In genomic region chr6:31864818-31865204, GRCh38 we compare ENCODE assay signal across 30 cellular contexts. TPM values are rescaled to one million over a fixed set of nuclear protein-coding genes. Genes with fewer than 3 reads are reported as not detected.
DNase-seq lines count a peak whose midpoint lies in the region; ATAC-seq, FAIRE-seq and TF ChIP-seq lines count a peak whose summit lies in the region.
"Had no signal": no experiment of that assay in that cellular context is flagged by ENCODE, and none has a peak within 500 bp of the region (broad histone marks: within the 10 kb centered on the region; RNA-seq: fewer than 3 reads in every experiment).

No MANE protein-coding gene starts in this region.

- H3K4ac ChIP-seq in H1 (replicated peaks; ENCODE audit: insufficient read length, low read depth, low read length) = peak overlapping the region; percentile 19

- no peak for TF ChIP-seq CTCF in PC-9 (conservative IDR thresholded peaks at IDR 0.05)
- TF ChIP-seq CTCF in H1 (IDR thresholded peaks at IDR 0.05; ENCODE audit: control extremely low read depth in 1 of 3, insufficient read depth in 1 of 3, low read depth in 1 of 3, low read length in 3 of 3) = no peak
- TF ChIP-seq CTCF in parathyroid adenoma (IDR thresholded peaks at IDR 0.05) = no peak
- TF ChIP-seq CTCF in coronary artery (IDR thresholded peaks at IDR 0.05) = no peak

- TF ChIP-seq RAD21 in H1 (IDR thresholded peaks at IDR 0.05 in 1 of 2, conservative IDR thresholded peaks at IDR 0.05 in 1 of 2; ENCODE audit: low read depth in 2 of 2, low read length in 2 of 2) = no peak

- no peak overlapping the region for H2BK20ac ChIP-seq in H1 (ENCODE audit: low read length)

- H3K4me3 ChIP-seq in PC-9 (no peak overlapping the region), H1 (ENCODE audit: extremely low read depth in 1 of 4, insufficient read depth in 2 of 4, low read depth in 3 of 4, low read length in 4 of 4) (no peak overlapping the region), parathyroid adenoma (ENCODE audit: low read depth, low read length) (no peak overlapping the region), coronary artery (no peak overlapping the region)
- H3K4me3 ChIP-seq: lung had no signal

- H4K5ac ChIP-seq in H1 (ENCODE audit: insufficient read length, low read depth, low read length) = no peak overlapping the region

- DNase-seq in activated CD4-positive, alpha-beta memory T cell treated with anti-CD3 and anti-CD28 coated beads, Interleukin-2, amount 10 ng/mL, durations not matched to agents 7 days and 5 days = no peak
- no peak for DNase-seq in activated CD4-positive, alpha-beta memory T cell treated with anti-CD3 and anti-CD28 coated beads for 36 hours
- DNase-seq in PC-9 = no peak
- DNase-seq in H1 (ENCODE audit: low read depth in 1 of 2, low spot score in 2 of 2) = no peak
- DNase-seq in coronary artery (ENCODE audit: low spot score) = no peak
- no peak for DNase-seq in NCI-H345 treated with DMSO at 0.1 percent for 48 hours (lab: John Stamatoyannopoulos, UW; ENCODE audit: unreplicated experiment)
- DNase-seq: activated CD4-positive, alpha-beta T cell treated with anti-CD3 and anti-CD28 coated beads, Interleukin-2, amount 50 U/mL, for 48 hours; brain microvascular endothelial cell; CD4-positive, CD25-positive, alpha-beta regulatory T cell; colonic mucosa; DMS53; hippocampal formation; Kasumi-1; naive B cell; NCI-H1092; NCI-H2029; NCI-H446 treated with DMSO at 0.1 percent for 48 hours; NK-92 treated with Interleukin-12 subunit alpha and Interleukin-12 subunit beta, amount 100 ng/mL, for 24 hours; stimulated activated CD4-positive, alpha-beta T cell treated with anti-CD3 and anti-CD28 coated beads, Interleukin-4, amount 100 ng/mL, for 24 hours; substantia nigra; SW 1271 had no signal

- H3K9me3 ChIP-seq in PC-9 (ENCODE audit: insufficient read depth, low read depth) (no peaks in the 10 kb centered on the region), H1 (ENCODE audit: insufficient read depth in 2 of 2, low read depth in 1 of 2, low read length in 1 of 2) (no peaks in the 10 kb centered on the region), parathyroid adenoma (ENCODE audit: control insufficient read depth, low read length) (no peaks in the 10 kb centered on the region)
- H3K9me3 ChIP-seq: A549, colonic mucosa had no signal

- no peak for TF ChIP-seq POLR2A in H1 (IDR thresholded peaks at IDR 0.05; ENCODE audit: control extremely low read depth in 1 of 2, low read depth in 2 of 2, low read length in 2 of 2)

- H3K36me3 ChIP-seq in PC-9 (ENCODE audit: low read depth) (no peaks in the 10 kb centered on the region), H1 (ENCODE audit: control insufficient read depth in 2 of 4, insufficient read depth in 4 of 4, low read length in 3 of 4) (peaks cover 0 to 4% (median 2%) of the 10 kb centered on the region in 4 experiments; a peak in 4 of 8 replicates), parathyroid adenoma (ENCODE audit: control insufficient read depth, insufficient read depth, low read length) (no peaks in the 10 kb centered on the region)

- no peak for TF ChIP-seq EP300 in H1 (IDR thresholded peaks at IDR 0.05; ENCODE audit: borderline replicate concordance in 1 of 2, low read depth in 2 of 2, low read length in 2 of 2)

- intact Hi-C loops in activated CD4-positive, alpha-beta memory T cell treated with anti-CD3 and anti-CD28 coated beads for 36 hours (cut with micrococcal nuclease) = no loop called here
- intact Hi-C loops in PC-9 (cut with micrococcal nuclease; ENCODE audit: unreplicated experiment) = no loop called here

- no peak overlapping the region for H3K23ac ChIP-seq in H1 (ENCODE audit: insufficient read length)

- H2AFZ ChIP-seq in PC-9 (no peak overlapping the region), H1 (ENCODE audit: low read length) (no peak overlapping the region), parathyroid adenoma (peak overlapping the region; percentile 56)

- H3K27ac ChIP-seq in PC-9 (no peak overlapping the region), H1 (ENCODE audit: low read depth, low read length) (no peak overlapping the region), parathyroid adenoma (no peak overlapping the region), coronary artery (no peak overlapping the region)

- H2BK15ac ChIP-seq in H1 (ENCODE audit: low read length) = no peak overlapping the region

- no peak for ATAC-seq in GM18907 (IDR thresholded peaks at IDR 0.05; ENCODE audit: unreplicated experiment)
- ATAC-seq: A549 had no signal

- no peaks in the 10 kb centered on the region for H3K27me3 Mint-ChIP-seq in activated CD4-positive, alpha-beta memory T cell treated with anti-CD3 and anti-CD28 coated beads, Interleukin-2, amount 10 ng/mL, durations not matched to agents 7 days and 5 days
- H3K27me3 Mint-ChIP-seq in activated CD4-positive, alpha-beta memory T cell treated with anti-CD3 and anti-CD28 coated beads for 36 hours = peaks cover 2% of the 10 kb centered on the region
- H3K27me3 Mint-ChIP-seq: activated naive CD4-positive, alpha-beta T cell treated with anti-CD3 and anti-CD28 coated beads, Interleukin-2, amount 50 U/mL, for 24 hours; activated T-cell treated with anti-CD3 and anti-CD28 coated beads, Interleukin-2, amount 50 U/mL, for 24 hours; CD4-positive, CD25-positive, alpha-beta regulatory T cell; naive B cell had no signal

- no peak overlapping the region for H3K27ac Mint-ChIP-seq in activated CD4-positive, alpha-beta memory T cell treated with anti-CD3 and anti-CD28 coated beads, Interleukin-2, amount 10 ng/mL, durations not matched to agents 7 days and 5 days
- no peak overlapping the region for H3K27ac Mint-ChIP-seq in activated CD4-positive, alpha-beta memory T cell treated with anti-CD3 and anti-CD28 coated beads for 36 hours

- no peaks in the 10 kb centered on the region for H3K9me2 ChIP-seq in PC-9 (ENCODE audit: insufficient read depth)

- no peak overlapping the region for H3K18ac ChIP-seq in H1 (ENCODE audit: extremely low read depth, low read length)

- no peak overlapping the region for H4K8ac ChIP-seq in H1 (ENCODE audit: extremely low read depth, insufficient read depth, low read length)

- peaks cover 4% of the 10 kb centered on the region for H3K36me3 Mint-ChIP-seq in activated CD4-positive, alpha-beta memory T cell treated with anti-CD3 and anti-CD28 coated beads, Interleukin-2, amount 10 ng/mL, durations not matched to agents 7 days and 5 days (ENCODE audit: low read depth)
- peaks cover 3% of the 10 kb centered on the region for H3K36me3 Mint-ChIP-seq in activated CD4-positive, alpha-beta memory T cell treated with anti-CD3 and anti-CD28 coated beads for 36 hours
- H3K36me3 Mint-ChIP-seq: activated naive CD4-positive, alpha-beta T cell treated with anti-CD3 and anti-CD28 coated beads, Interleukin-2, amount 50 U/mL, for 24 hours; naive B cell had no signal

- no peak overlapping the region for H4K91ac ChIP-seq in H1 (replicated peaks; ENCODE audit: insufficient read length, low read length)

- H3K4me1 ChIP-seq in PC-9 (replicated peaks; ENCODE audit: insufficient read depth) = peaks cover 23% of the 10 kb centered on the region
- H3K4me1 ChIP-seq in H1 (replicated peaks in 1 of 4; ENCODE audit: control insufficient read depth in 3 of 4, insufficient read depth in 4 of 4, low read length in 3 of 4) = peaks cover 0 to 12% (median 1%) of the 10 kb centered on the region in 4 experiments; a peak in 5 of 7 replicates
- peaks cover 20% of the 10 kb centered on the region for H3K4me1 ChIP-seq in parathyroid adenoma

- H2BK120ac ChIP-seq in H1 (replicated peaks; ENCODE audit: low read depth, low read length) = no peak overlapping the region

- H3K79me1 ChIP-seq in H1 (ENCODE audit: low read depth, low read length) = 0 out of 2 replicates have a peak, but pooled peaks cover 2% of the 10 kb centered on the region

- no peak overlapping the region for H3K14ac ChIP-seq in H1 (ENCODE audit: insufficient read length)

- no peak overlapping the region for H2BK5ac ChIP-seq in H1 (ENCODE audit: low read depth, low read length)

- CTCF ChIA-PET in activated CD4-positive, alpha-beta memory T cell treated with anti-CD3 and anti-CD28 coated beads, Interleukin-2, amount 10 ng/mL, durations not matched to agents 7 days and 5 days (lab: Charles Lee) = interaction anchor here (0.9 to 2.6 kb wide), 3 partner anchors 8 to 126 kb away, joined by 3 to 12 read pairs (median 3); partner anchors contain the start of genes EHMT2 and MSH5
- CTCF ChIA-PET in activated CD4-positive, alpha-beta memory T cell treated with anti-CD3 and anti-CD28 coated beads for 36 hours (lab: Charles Lee) = interaction anchor here (0.7 kb wide), 1 partner anchor 272 kb away, joined by 3 read pairs; no protein-coding TSS in a partner anchor
- CTCF ChIA-PET in PC-9 (lab: Charles Lee) (no interaction called here), H1 (lab: Charles Lee; ENCODE audit: partially characterized antibody) (interaction anchor here (0.6 to 2.3 kb wide), 5 partner anchors 10 to 95 kb away, joined by 3 to 13 read pairs (median 4); no protein-coding TSS in a partner anchor)

- H4K20me1 ChIP-seq in PC-9 (ENCODE audit: insufficient read depth) = no peaks in the 10 kb centered on the region
- no peaks in the 10 kb centered on the region for H4K20me1 ChIP-seq in H1 (replicated peaks in 1 of 2; ENCODE audit: control insufficient read depth in 1 of 2, insufficient read depth in 2 of 2, low read length in 2 of 2)

- H3K27me3 ChIP-seq in PC-9 (ENCODE audit: insufficient read depth, low read depth) (no peaks in the 10 kb centered on the region), H1 (replicated peaks in 1 of 4; ENCODE audit: control insufficient read depth in 3 of 4, extremely low read depth in 1 of 4, insufficient read depth in 3 of 4, low read length in 3 of 4) (0 out of 7 replicates have a peak, but pooled peaks cover 0 to 3% (median 0%) of the 10 kb centered on the region in 4 experiments), parathyroid adenoma (ENCODE audit: control insufficient read depth, insufficient read depth, low read length) (no peaks in the 10 kb centered on the region)
- H3K27me3 ChIP-seq: brain microvascular endothelial cell, colonic mucosa had no signal

- H3K23me2 ChIP-seq in H1 (ENCODE audit: low read depth, low read length) = peaks cover 8% of the 10 kb centered on the region; the same call in 1 of the 2 replicates

- 89% methylated on average over 6 of the region's 8 CpGs; no CpG with 5 or more reads in 1 of the 2 experiments for WGBS in H1 (ENCODE audit: extremely low coverage in 1 of 2, insufficient coverage in 1 of 2, insufficient read length in 1 of 2, insufficient replicate concordance in 2 of 2, low coverage in 1 of 2, low lambda C conversion rate in 2 of 2, missing lambda C conversion rate in 1 of 2), 2 experiments

- H3F3A ChIP-seq in PC-9 (ENCODE audit: insufficient read depth, low read depth) = peaks cover 22% of the 10 kb centered on the region

- no peaks in the 10 kb centered on the region for H3K9me3 Mint-ChIP-seq in activated CD4-positive, alpha-beta memory T cell treated with anti-CD3 and anti-CD28 coated beads, Interleukin-2, amount 10 ng/mL, durations not matched to agents 7 days and 5 days
- H3K9me3 Mint-ChIP-seq in activated CD4-positive, alpha-beta memory T cell treated with anti-CD3 and anti-CD28 coated beads for 36 hours = no peaks in the 10 kb centered on the region
- H3K9me3 Mint-ChIP-seq: activated naive CD4-positive, alpha-beta T cell treated with anti-CD3 and anti-CD28 coated beads, Interleukin-2, amount 50 U/mL, for 24 hours; activated T-cell treated with anti-CD3 and anti-CD28 coated beads, Interleukin-2, amount 50 U/mL, for 24 hours; naive B cell had no signal

- POLR2A ChIA-PET in activated CD4-positive, alpha-beta memory T cell treated with anti-CD3 and anti-CD28 coated beads, Interleukin-2, amount 10 ng/mL, durations not matched to agents 7 days and 5 days (lab: Charles Lee) = interaction anchor here (1.1 to 3.4 kb wide), 2 partner anchors 30 to 58 kb away, joined by 3 to 18 read pairs; partner anchors contain the start of gene LSM2
- POLR2A ChIA-PET in activated CD4-positive, alpha-beta memory T cell treated with anti-CD3 and anti-CD28 coated beads for 36 hours (lab: Charles Lee) = no interaction called here
- POLR2A ChIA-PET in PC-9 (lab: Charles Lee; ENCODE audit: unreplicated experiment) (interaction anchor here (0.6 to 0.7 kb wide), 2 partner anchors 219 to 228 kb away, joined by 4 read pairs; no protein-coding TSS in a partner anchor), H1 (lab: Charles Lee; ENCODE audit: partially characterized antibody) (interaction anchor here (0.7 to 6.7 kb wide), 11 partner anchors 11 to 125 kb away, joined by 3 to 71 read pairs (median 12); partner anchors contain the start of genes EHMT2, HSPA1B, MSH5 and SLC44A4)

- H3K9ac ChIP-seq in H1 (replicated peaks in 1 of 4; ENCODE audit: extremely low read depth in 1 of 4, low read depth in 3 of 4, low read length in 3 of 4) = no peak overlapping the region; a peak in 1 of 7 replicates
- no peak overlapping the region for H3K9ac ChIP-seq in parathyroid adenoma

- H3K4me1 Mint-ChIP-seq in activated CD4-positive, alpha-beta memory T cell treated with anti-CD3 and anti-CD28 coated beads, Interleukin-2, amount 10 ng/mL, durations not matched to agents 7 days and 5 days = peaks cover 23% of the 10 kb centered on the region
- H3K4me1 Mint-ChIP-seq in activated CD4-positive, alpha-beta memory T cell treated with anti-CD3 and anti-CD28 coated beads for 36 hours (ENCODE audit: low read depth) = peaks cover 20% of the 10 kb centered on the region

- H3K79me2 ChIP-seq in PC-9 (ENCODE audit: low read depth) = no peaks in the 10 kb centered on the region
- no peaks in the 10 kb centered on the region for H3K79me2 ChIP-seq in H1 (ENCODE audit: control insufficient read depth in 1 of 2, insufficient read depth in 2 of 2, low read length in 2 of 2)
- peaks cover 2% of the 10 kb centered on the region for H3K79me2 ChIP-seq in parathyroid adenoma

- H3K4me2 ChIP-seq in PC-9 = peak overlapping the region; percentile 17
- H3K4me2 ChIP-seq in H1 (ENCODE audit: insufficient read depth in 1 of 2, low read depth in 2 of 2, low read length in 2 of 2) = peak overlapping the region; percentile 76 to 89; a peak in 1 of 4 replicates
- H3K4me2 ChIP-seq in parathyroid adenoma (ENCODE audit: low read length) = peak overlapping the region; percentile 23

- H2AK5ac ChIP-seq in H1 (ENCODE audit: low read depth, low read length) = peak overlapping the region; percentile 76; the same call in 1 of the 2 replicates

- no peak overlapping the region for H3K56ac ChIP-seq in H1 (replicated peaks; ENCODE audit: insufficient read length, low read depth, low read length)

- no TSS peak for BruUV-seq in PC-9 (replicated peaks; lab: Mats Ljungman, UMichigan)

- FAIRE-seq in H1 (lab: Jason Lieb, UNC) = no peak
- FAIRE-seq: A549, endothelial cell of umbilical vein, islet of Langerhans had no signal

- peak overlapping the region; percentile 68; the same call in 1 of the 2 replicates for H2BK12ac ChIP-seq in H1 (ENCODE audit: low read depth, low read length)

- H3K4me3 Mint-ChIP-seq in activated CD4-positive, alpha-beta memory T cell treated with anti-CD3 and anti-CD28 coated beads, Interleukin-2, amount 10 ng/mL, durations not matched to agents 7 days and 5 days = peak overlapping the region; percentile 89
- no peak overlapping the region for H3K4me3 Mint-ChIP-seq in activated CD4-positive, alpha-beta memory T cell treated with anti-CD3 and anti-CD28 coated beads for 36 hours

RNA-seq across cellular contexts. Expression of gene NEU1, which starts 2.2 kb away (rescaled TPM):
- total RNA-seq in activated CD4-positive, alpha-beta memory T cell treated with anti-CD3 and anti-CD28 coated beads, Interleukin-2, amount 10 ng/mL, durations not matched to agents 7 days and 5 days = 10 to 100 TPM; 29.2 to 29.6 TPM
- 10 to 100 TPM; 13.0 to 13.4 TPM for total RNA-seq in activated CD4-positive, alpha-beta memory T cell treated with anti-CD3 and anti-CD28 coated beads for 36 hours
- 23.1 and 23.4 TPM in 2 replicates for total RNA-seq in PC-9 (2021)
- 41.2 and 43.4 TPM in 2 replicates for total RNA-seq in H1 (2021; fragmentation: NEBNext Ultra II Directional; extraction: Animal tissue kit (Norgen Biotek cat#: 25700))
- 65.6 and 72.1 TPM in 2 replicates for polyA plus RNA-seq in H1 (2011; rRNA removed)
- polyA plus RNA-seq in H1 (2011; cell fraction: cytosol; rRNA removed) = 61.7 TPM
- polyA plus RNA-seq in H1 (2011; cell fraction: nucleus; rRNA removed) = 62.9 TPM
- polyA plus RNA-seq in H1 (2012, experiment 1 of 2) = 40.8 to 53.4 TPM (median 48.4 TPM) in 4 replicates
- polyA plus RNA-seq in H1 (2012, experiment 2 of 2) = 77.0 TPM
- 72.8 TPM for polyA plus RNA-seq in H1 (2013, experiment 1 of 2)
- polyA plus RNA-seq in H1 (2013, experiment 2 of 2) = 82.9 TPM
- 50.5 and 58.6 TPM in 2 replicates for polyA minus RNA-seq in H1 (2011; rRNA and poly(A)+ RNA removed)
- polyA minus RNA-seq in H1 (2011; cell fraction: cytosol; rRNA and poly(A)+ RNA removed) = 22.2 TPM
- 18.5 TPM for polyA minus RNA-seq in H1 (2011; cell fraction: nucleus; rRNA and poly(A)+ RNA removed)

RNA-seq across cellular contexts. Expression of gene SLC44A4, which starts 14.0 kb away (rescaled TPM):
- under 1 TPM in 1 of 2 experiments, not detected in 1; 0.38 TPM for total RNA-seq in activated CD4-positive, alpha-beta memory T cell treated with anti-CD3 and anti-CD28 coated beads, Interleukin-2, amount 10 ng/mL, durations not matched to agents 7 days and 5 days
- total RNA-seq in activated CD4-positive, alpha-beta memory T cell treated with anti-CD3 and anti-CD28 coated beads for 36 hours = under 1 TPM in 1 of 2 experiments, not detected in 1; 0.17 TPM
- 44.4 and 44.9 TPM in 2 replicates for total RNA-seq in PC-9 (2021)
- 2.5 and 4.8 TPM in 2 replicates for total RNA-seq in H1 (2021; fragmentation: NEBNext Ultra II Directional; extraction: Animal tissue kit (Norgen Biotek cat#: 25700))
- 7.0 and 7.1 TPM in 2 replicates for polyA plus RNA-seq in H1 (2011; rRNA removed)
- 5.1 TPM for polyA plus RNA-seq in H1 (2011; cell fraction: cytosol; rRNA removed)
- 10.7 TPM for polyA plus RNA-seq in H1 (2011; cell fraction: nucleus; rRNA removed)
- 2.2 to 4.4 TPM (median 3.8 TPM) in 4 replicates for polyA plus RNA-seq in H1 (2012, experiment 1 of 2)
- polyA plus RNA-seq in H1 (2012, experiment 2 of 2) = 2.9 TPM
- 3.5 TPM for polyA plus RNA-seq in H1 (2013, experiment 1 of 2)
- polyA plus RNA-seq in H1 (2013, experiment 2 of 2) = 2.6 TPM
- polyA minus RNA-seq in H1 (2011; rRNA and poly(A)+ RNA removed) = 5.3 and 5.8 TPM in 2 replicates
- 1.8 TPM for polyA minus RNA-seq in H1 (2011; cell fraction: cytosol; rRNA and poly(A)+ RNA removed)
- 4.1 TPM for polyA minus RNA-seq in H1 (2011; cell fraction: nucleus; rRNA and poly(A)+ RNA removed)
- total RNA-seq: fibroblast of villous mesenchyme had no signal
- polyA plus RNA-seq: CD4-positive, CD25-positive, alpha-beta regulatory T cell had no signal

RNA-seq across cellular contexts. Expression of gene EHMT2, which starts 32.7 kb away (rescaled TPM):
- total RNA-seq in activated CD4-positive, alpha-beta memory T cell treated with anti-CD3 and anti-CD28 coated beads, Interleukin-2, amount 10 ng/mL, durations not matched to agents 7 days and 5 days = 10 to 100 TPM; 57.0 to 58.4 TPM
- 10 to 100 TPM; 45.5 to 46.0 TPM for total RNA-seq in activated CD4-positive, alpha-beta memory T cell treated with anti-CD3 and anti-CD28 coated beads for 36 hours
- 57.3 and 68.3 TPM in 2 replicates for total RNA-seq in PC-9 (2021)
- 177 and 183 TPM in 2 replicates for total RNA-seq in H1 (2021; fragmentation: NEBNext Ultra II Directional; extraction: Animal tissue kit (Norgen Biotek cat#: 25700))
- 125 and 187 TPM in 2 replicates for polyA plus RNA-seq in H1 (2011; rRNA removed)
- polyA plus RNA-seq in H1 (2011; cell fraction: cytosol; rRNA removed) = 135 TPM
- polyA plus RNA-seq in H1 (2011; cell fraction: nucleus; rRNA removed) = 340 TPM
- 142 to 212 TPM (median 202 TPM) in 4 replicates for polyA plus RNA-seq in H1 (2012, experiment 1 of 2)
- 230 TPM for polyA plus RNA-seq in H1 (2012, experiment 2 of 2)
- 102 TPM for polyA plus RNA-seq in H1 (2013, experiment 1 of 2)
- polyA plus RNA-seq in H1 (2013, experiment 2 of 2) = 97.3 TPM
- polyA minus RNA-seq in H1 (2011; rRNA and poly(A)+ RNA removed) = 161 and 275 TPM in 2 replicates
- polyA minus RNA-seq in H1 (2011; cell fraction: cytosol; rRNA and poly(A)+ RNA removed) = 127 TPM
- 86.5 TPM for polyA minus RNA-seq in H1 (2011; cell fraction: nucleus; rRNA and poly(A)+ RNA removed)

RNA-seq across cellular contexts. Expression of gene ZBTB12, which starts 37.1 kb away (rescaled TPM):
- 1 to 10 TPM in 1 of 2 experiments, under 1 TPM in 1; 0.98 to 1.1 TPM for total RNA-seq in activated CD4-positive, alpha-beta memory T cell treated with anti-CD3 and anti-CD28 coated beads, Interleukin-2, amount 10 ng/mL, durations not matched to agents 7 days and 5 days
- 1 to 10 TPM; 1.8 to 2.0 TPM for total RNA-seq in activated CD4-positive, alpha-beta memory T cell treated with anti-CD3 and anti-CD28 coated beads for 36 hours
- total RNA-seq in PC-9 (2021) = 16.2 and 20.3 TPM in 2 replicates
- 40.8 and 42.1 TPM in 2 replicates for total RNA-seq in H1 (2021; fragmentation: NEBNext Ultra II Directional; extraction: Animal tissue kit (Norgen Biotek cat#: 25700))
- 20.7 and 32.4 TPM in 2 replicates for polyA plus RNA-seq in H1 (2011; rRNA removed)
- polyA plus RNA-seq in H1 (2011; cell fraction: cytosol; rRNA removed) = 20.8 TPM
- 20.9 TPM for polyA plus RNA-seq in H1 (2011; cell fraction: nucleus; rRNA removed)
- polyA plus RNA-seq in H1 (2012, experiment 1 of 2) = 25.2 to 45.3 TPM (median 37.7 TPM) in 4 replicates
- 13.2 TPM for polyA plus RNA-seq in H1 (2012, experiment 2 of 2)
- polyA plus RNA-seq in H1 (2013, experiment 1 of 2) = 14.2 TPM
- 13.7 TPM for polyA plus RNA-seq in H1 (2013, experiment 2 of 2)
- polyA minus RNA-seq in H1 (2011; rRNA and poly(A)+ RNA removed) = 22.3 and 24.1 TPM in 2 replicates
- polyA minus RNA-seq in H1 (2011; cell fraction: cytosol; rRNA and poly(A)+ RNA removed) = 31.1 TPM
- polyA minus RNA-seq in H1 (2011; cell fraction: nucleus; rRNA and poly(A)+ RNA removed) = 18.2 TPM
- polyA plus RNA-seq: CD4-positive, CD25-positive, alpha-beta regulatory T cell had no signal

RNA-seq across cellular contexts. Expression of gene HSPA1B, which starts 37.3 kb away (rescaled TPM):
- total RNA-seq in activated CD4-positive, alpha-beta memory T cell treated with anti-CD3 and anti-CD28 coated beads, Interleukin-2, amount 10 ng/mL, durations not matched to agents 7 days and 5 days = 10 to 100 TPM; 60.6 to 62.6 TPM
- 10 to 100 TPM; 59.5 to 62.3 TPM for total RNA-seq in activated CD4-positive, alpha-beta memory T cell treated with anti-CD3 and anti-CD28 coated beads for 36 hours
- 334 and 340 TPM in 2 replicates for total RNA-seq in PC-9 (2021)
- total RNA-seq in H1 (2021; fragmentation: NEBNext Ultra II Directional; extraction: Animal tissue kit (Norgen Biotek cat#: 25700)) = 76.6 and 89.3 TPM in 2 replicates
- 36.6 and 43.8 TPM in 2 replicates for polyA plus RNA-seq in H1 (2011; rRNA removed)
- 31.0 TPM for polyA plus RNA-seq in H1 (2011; cell fraction: cytosol; rRNA removed)
- polyA plus RNA-seq in H1 (2011; cell fraction: nucleus; rRNA removed) = 42.2 TPM
- 40.2 to 63.9 TPM (median 60.4 TPM) in 4 replicates for polyA plus RNA-seq in H1 (2012, experiment 1 of 2)
- 32.5 TPM for polyA plus RNA-seq in H1 (2012, experiment 2 of 2)
- 25.6 TPM for polyA plus RNA-seq in H1 (2013, experiment 1 of 2)
- polyA plus RNA-seq in H1 (2013, experiment 2 of 2) = 26.3 TPM
- 29.4 and 32.4 TPM in 2 replicates for polyA minus RNA-seq in H1 (2011; rRNA and poly(A)+ RNA removed)
- 39.6 TPM for polyA minus RNA-seq in H1 (2011; cell fraction: cytosol; rRNA and poly(A)+ RNA removed)
- polyA minus RNA-seq in H1 (2011; cell fraction: nucleus; rRNA and poly(A)+ RNA removed) = 47.0 TPM

Comparison
In these comparisons a context has a peak if more than half of its experiments do, and no peak if none do; other contexts are left out.
1. H3K4me2 ChIP-seq: peak in every context shown above with its lines; median percentile 82 in H1; 23 in parathyroid adenoma; 17 in PC-9.